8 cellular contexts compared by ENCODE assay signal in the genomic region with DNA sequence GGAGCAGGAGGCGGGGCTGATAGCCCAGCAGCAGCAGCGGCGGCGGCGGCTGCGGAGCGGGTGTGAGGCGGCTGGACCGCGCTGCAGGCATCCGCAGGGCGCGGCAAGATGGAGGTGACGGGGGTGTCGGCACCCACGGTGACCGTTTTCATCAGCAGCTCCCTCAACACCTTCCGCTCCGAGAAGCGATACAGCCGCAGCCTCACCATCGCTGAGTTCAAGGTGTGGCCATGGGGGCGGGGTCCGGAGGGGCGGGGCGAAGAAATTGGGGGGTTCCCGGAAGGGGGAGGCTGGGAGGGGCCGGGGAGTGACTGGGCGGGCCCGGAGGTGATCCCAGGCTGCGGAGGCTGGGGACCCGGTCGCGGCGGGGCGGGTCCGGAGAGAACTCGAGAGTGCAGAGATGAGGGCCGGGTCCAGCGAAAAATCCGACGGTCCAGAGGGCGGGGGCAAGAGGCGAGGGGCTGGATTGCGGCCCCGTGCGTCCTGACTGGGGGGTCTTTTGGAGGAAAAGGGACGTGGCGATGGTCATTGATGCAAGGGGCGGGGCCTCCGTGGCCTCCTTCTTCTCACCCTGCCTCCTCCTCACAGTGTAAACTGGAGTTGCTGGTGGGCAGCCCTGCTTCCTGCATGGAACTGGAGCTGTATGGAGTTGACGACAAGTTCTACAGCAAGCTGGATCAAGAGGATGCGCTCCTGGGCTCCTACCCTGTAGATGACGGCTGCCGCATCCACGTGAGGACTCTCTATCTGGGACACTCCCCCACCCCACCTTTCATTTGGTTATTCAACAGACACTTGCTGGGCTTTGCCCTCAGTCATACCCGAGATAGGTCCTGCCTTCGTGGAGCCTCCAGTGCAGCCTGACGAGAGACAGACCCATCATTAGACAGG. TPM values are rescaled to one million over a fixed set of nuclear protein-coding genes. Genes with fewer than 3 reads are reported as not detected.
DNase-seq lines count a peak whose midpoint lies in the region; ATAC-seq and TF ChIP-seq lines count a peak whose summit lies in the region.

Gene TBCB, plus strand, starts transcription at position 16 of the 891 bp plus-strand sequence. Its CDS starts 93 bp downstream, at position 109.

- peak within 1 kb of the TSS; percentile 92 for H3K27ac Mint-ChIP-seq in endothelial cell (ENCODE audit: unreplicated experiment)
- H3K27ac Mint-ChIP-seq in naive B cell = peak within 1 kb of the TSS; percentile 98 to 100 (median 98)

- no peaks in the 10 kb centered on the region for H3K27me3 ChIP-seq in GM23248 (replicated peaks; ENCODE audit: insufficient read depth)

- H3K9me3 ChIP-seq in GM23248 (ENCODE audit: low read depth) = no peaks in the 10 kb centered on the region

- 2% methylated on average over 51 to 59 of the region's 59 CpGs for WGBS in GM23248 (ENCODE audit: low coverage in 1 of 2, low lambda C conversion rate in 2 of 2, missing lambda C conversion rate in 2 of 2), 2 experiments

- peak within 1 kb of the TSS; percentile 95 for H3K4me2 ChIP-seq in GM23248 (ENCODE audit: unreplicated experiment)

- H3K4me1 Mint-ChIP-seq in endothelial cell (ENCODE audit: unreplicated experiment) (peaks cover 24% of the 10 kb centered on the region), naive B cell (peaks cover 42 to 68% (median 54%) of the 10 kb centered on the region in 3 donors)

- H3K9ac ChIP-seq in GM23248 = peak within 1 kb of the TSS; percentile 85

- H4K20me1 ChIP-seq in GM23248 (ENCODE audit: insufficient read depth) = no peaks in the 10 kb centered on the region

- POLR2A ChIA-PET in activated CD8-positive, alpha-beta memory T cell treated with anti-CD3 and anti-CD28 coated beads for 36 hours (lab: Charles Lee) = interaction anchor here (0.6 to 1.9 kb wide), 8 partner anchors 10 to 101 kb away, joined by 3 to 15 read pairs (median 3); partner anchors contain the start of genes CAPNS1 and THAP8

- peaks cover 7% of the 10 kb centered on the region; the same call in 1 of the 2 replicates for H3K4me1 ChIP-seq in GM23248 (ENCODE audit: insufficient read depth)

- no peak for DNase-seq in Daoy (ENCODE audit: low read depth)
- DNase-seq in GM23248 = peak; percentile 61
- DNase-seq in NCI-H2227 (lab: John Stamatoyannopoulos, UW; ENCODE audit: unreplicated experiment) = peak; percentile 94
- peak; percentile 39 for DNase-seq in endothelial cell (ENCODE audit: low spot score)
- DNase-seq in naive B cell = no peak
- DNase-seq in stimulated activated naive CD8-positive, alpha-beta T cell treated with anti-CD3 and anti-CD28 coated beads, Interleukin-15, Interleukin-2, amounts not matched to agents 100 U/mL and 50 U/mL, for 24 hours = peak; percentile 91

- H2AFZ ChIP-seq in GM23248 = peak within 1 kb of the TSS; percentile 90

- in situ Hi-C loops in GM23248 (cut with MboI) = no loop called here

- no peaks in the 10 kb centered on the region for H3K9me2 ChIP-seq in GM23248 (ENCODE audit: insufficient read depth)

- peak within 1 kb of the TSS; percentile 84 for H3K4me3 ChIP-seq in GM23248

- H3K4me3 Mint-ChIP-seq in endothelial cell (ENCODE audit: unreplicated experiment) (peak within 1 kb of the TSS; percentile 98), naive B cell (peak within 1 kb of the TSS; percentile 81 to 99 (median 96))

- H3F3A ChIP-seq in GM23248 (ENCODE audit: insufficient read depth) = no peaks in the 10 kb centered on the region

- H3K27me3 Mint-ChIP-seq in endothelial cell (ENCODE audit: unreplicated experiment) (peaks cover 28% of the 10 kb centered on the region), naive B cell (no peaks in the 10 kb centered on the region)

- no peak for TF ChIP-seq CTCF in endothelial cell (IDR thresholded peaks at IDR 0.05; ENCODE audit: unreplicated experiment)

- H3K27ac ChIP-seq in GM23248 = peak within 1 kb of the TSS; percentile 66

- ATAC-seq in naive B cell (ENCODE audit: low read depth in 2 of 2) (peak; percentile 48 to 51), GM18861 (IDR thresholded peaks at IDR 0.05; ENCODE audit: unreplicated experiment) (no peak)
- peak; percentile 67 for ATAC-seq in stimulated activated naive CD8-positive, alpha-beta T cell treated with anti-CD3 and anti-CD28 coated beads, Interleukin-15, Interleukin-2, amounts not matched to agents 100 U/mL and 50 U/mL, for 24 hours

- CTCF ChIA-PET in activated CD8-positive, alpha-beta memory T cell treated with anti-CD3 and anti-CD28 coated beads for 36 hours (lab: Charles Lee) = interaction anchor here (0.6 to 3.5 kb wide), 4 partner anchors 12 to 62 kb away, joined by 3 to 15 read pairs (median 4); partner anchors contain the start of gene THAP8

- H3K36me3 Mint-ChIP-seq in endothelial cell (ENCODE audit: low read depth, unreplicated experiment) = peaks cover 27% of the 10 kb centered on the region
- peaks cover 5 to 26% of the 10 kb centered on the region in 2 donors for H3K36me3 Mint-ChIP-seq in naive B cell

- H3K79me2 ChIP-seq in GM23248 (ENCODE audit: insufficient read depth) = peaks cover 51% of the 10 kb centered on the region

- no peaks in the 10 kb centered on the region for H3K9me3 Mint-ChIP-seq in endothelial cell (ENCODE audit: unreplicated experiment)
- H3K9me3 Mint-ChIP-seq in naive B cell = no peaks in the 10 kb centered on the region

- H3K36me3 ChIP-seq in GM23248 (ENCODE audit: low read depth) = peaks cover 8% of the 10 kb centered on the region; the same call in 1 of the 2 replicates

RNA-seq across cellular contexts. Expression of gene TBCB, which starts in this region (rescaled TPM):
- 354 and 373 TPM in 2 replicates for total RNA-seq in Daoy (2014; rRNA removed; shearing (Covaris generic))
- 221 and 304 TPM in 2 replicates for total RNA-seq in GM23248 (2014; rRNA removed; shearing (Covaris generic))
- polyA plus RNA-seq in GM23248 (2016; fragmentation: Nextera tagmentation; extraction: Ambion mirVana) (279 and 292 TPM in 2 replicates), naive B cell (ENCODE audit: low read depth in 6 of 6) (100 to 1,000 TPM; 142 to 230 (median 163) TPM)
- 100 to 1,000 TPM; 114 to 121 TPM for total RNA-seq in activated CD8-positive, alpha-beta memory T cell treated with anti-CD3 and anti-CD28 coated beads for 36 hours
- total RNA-seq in endothelial cell (ENCODE audit: unreplicated experiment) = 206 TPM

Comparison
In these comparisons a context has a peak if more than half of its experiments do, and no peak if none do; other contexts are left out.
1. DNase-seq: peak in GM23248 (single experiment), NCI-H2227 (single experiment), endothelial cell (single experiment) and stimulated activated naive CD8-positive, alpha-beta T cell treated with anti-CD3 and anti-CD28 coated beads, Interleukin-15, Interleukin-2, amounts not matched to agents 100 U/mL and 50 U/mL, for 24 hours (single experiment); none in Daoy (single experiment) and naive B cell (single experiment).